Comparison of ENCODE assay signal across 20 cellular contexts in genomic region chr9:71286146-71286545, GRCh38.
"Had no signal": no experiment of that assay in that cellular context is flagged by ENCODE, and none has a peak within 500 bp of the region (broad histone marks: within the 10 kb centered on the region; RNA-seq: fewer than 3 reads in every experiment).

No MANE protein-coding gene starts in this region.

- H3K4me1 ChIP-seq: SJSA1 had no signal

- H3K27ac ChIP-seq: SJSA1, SK-N-MC had no signal

- H3K4me3 ChIP-seq: SJSA1, SK-N-MC had no signal

- H3K27me3 ChIP-seq: SJSA1 had no signal

- H3K36me3 ChIP-seq: SJSA1 had no signal

- H3K9me3 ChIP-seq: SJSA1 had no signal

- DNase-seq: KBM-7, NCI-H1092, NCI-H1105 treated with DMSO at 0.1 percent for 48 hours, NCI-H1417 treated with DMSO at 0.1 percent for 48 hours, NCI-H146, NCI-H1694 treated with DMSO at 0.1 percent for 48 hours, NCI-H2029, NCI-H2081 treated with DMSO at 0.1 percent for 48 hours, NCI-H2171, NCI-H226, NCI-H446, NCI-H510A, NCI-H524 treated with DMSO at 0.1 percent for 48 hours, NCI-H69, NCI-H774, Right ventricle myocardium superior, RPMI8226, SIG-M5 had no signal
